ENCODE assay signal across 1 cellular context in the genomic region with DNA sequence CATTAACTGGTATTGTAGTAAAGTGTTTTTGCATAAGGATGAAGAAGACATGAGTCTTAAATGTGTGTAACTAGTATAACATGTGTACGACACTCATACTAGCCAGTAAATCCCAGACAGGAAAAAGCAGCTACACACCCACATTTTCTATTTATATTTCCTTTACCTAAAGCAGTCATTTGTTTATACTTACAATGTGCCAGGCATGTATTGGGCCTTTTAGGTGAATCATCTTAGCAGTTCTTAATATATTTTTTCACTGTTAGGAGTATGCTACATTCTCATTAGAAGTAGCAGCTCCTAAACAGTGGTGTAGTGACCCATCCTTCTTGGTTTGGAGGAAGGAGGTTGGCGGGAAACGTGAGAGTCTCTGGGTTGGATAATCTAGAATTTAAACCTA.
TF ChIP-seq lines count a peak whose summit lies in the region.

No MANE protein-coding gene starts in this region.

TF ChIP-seq in IMR-90, 13 proteins besides CTCF, POLR2A, EP300 and RAD21:
- peak; percentile 35; the same call in 1 of the 2 replicates for TF ChIP-seq FOS (IDR thresholded peaks at IDR 0.05; ENCODE audit: low read depth, low read length)
- TF ChIP-seq, protein P1, sequence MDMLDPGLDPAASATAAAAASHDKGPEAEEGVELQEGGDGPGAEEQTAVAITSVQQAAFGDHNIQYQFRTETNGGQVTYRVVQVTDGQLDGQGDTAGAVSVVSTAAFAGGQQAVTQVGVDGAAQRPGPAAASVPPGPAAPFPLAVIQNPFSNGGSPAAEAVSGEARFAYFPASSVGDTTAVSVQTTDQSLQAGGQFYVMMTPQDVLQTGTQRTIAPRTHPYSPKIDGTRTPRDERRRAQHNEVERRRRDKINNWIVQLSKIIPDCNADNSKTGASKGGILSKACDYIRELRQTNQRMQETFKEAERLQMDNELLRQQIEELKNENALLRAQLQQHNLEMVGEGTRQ (IDR thresholded peaks at IDR 0.05; ENCODE audit: low read depth, low read length) = no peak
- TF ChIP-seq SMC3 (IDR thresholded peaks at IDR 0.05; ENCODE audit: low read depth, low read length) = no peak
